ENCODE assay signal across 6 cellular contexts in the genomic region with DNA sequence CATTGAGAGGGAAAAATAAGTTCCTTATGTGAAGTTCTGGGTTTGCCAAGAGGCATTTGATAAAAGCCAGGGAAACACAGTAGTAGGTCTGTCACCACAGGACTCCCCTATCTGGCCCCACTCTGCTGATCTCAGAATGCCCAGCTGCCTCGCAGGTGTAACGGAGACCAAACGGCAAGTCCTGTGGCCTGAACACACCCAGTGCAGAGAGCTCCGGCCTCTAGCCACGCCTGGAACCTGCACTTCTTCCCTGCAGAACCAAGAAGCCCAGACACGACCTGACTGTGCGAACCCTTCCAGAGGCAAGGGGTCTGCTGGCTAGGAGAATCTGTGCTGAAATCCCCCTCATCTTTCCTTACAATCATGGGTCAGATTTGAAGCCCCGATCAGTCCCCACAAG.
"Had no signal": no experiment of that assay in that cellular context is flagged by ENCODE, and none has a peak within 500 bp of the region (broad histone marks: within the 10 kb centered on the region; RNA-seq: fewer than 3 reads in every experiment).

No MANE protein-coding gene starts in this region.

- ATAC-seq: K562 had no signal

- H3K27ac Mint-ChIP-seq: H9 had no signal

- H3K27ac ChIP-seq: GM23248 had no signal

- H3K4me1 Mint-ChIP-seq: H9 had no signal

- H3K4me3 Mint-ChIP-seq: H9 had no signal

- H3K4me3 ChIP-seq: GM23248, K562 had no signal

- DNase-seq: GM23248, GOT3, HCEC 1CT, IMR-90 had no signal
